8 cellular contexts compared by ENCODE assay signal in genomic region chr17:33750943-33751701, GRCh38.
DNase-seq lines count a peak whose midpoint lies in the region; ATAC-seq and TF ChIP-seq lines count a peak whose summit lies in the region.

No MANE protein-coding gene starts in this region.

- POLR2A ChIA-PET in AG04450 (lab: Yijun Ruan, JAX): no interaction called here

- in situ Hi-C loops in GM13976 (cut with MboI; ENCODE audit: low sequenced_read_pairs, unreplicated experiment): no loop called here

- H3K27ac ChIP-seq in AG04450 (ENCODE audit: low read depth, low read length) (no peak overlapping the region), muscle layer of duodenum (ENCODE audit: low read length) (no peak overlapping the region)

- H3K9me3 ChIP-seq in AG04450 (ENCODE audit: control insufficient read depth, insufficient read depth, low read length): no peaks in the 10 kb centered on the region
- H3K9me3 ChIP-seq in muscle layer of duodenum (ENCODE audit: control insufficient read depth in 1 of 2, low read length in 2 of 2): peaks cover 0 to 12% of the 10 kb centered on the region in 2 donors

- DNase-seq in AG04450 (ENCODE audit: low read depth, low spot score) (peak; percentile 26), GM13976 (ENCODE audit: low spot score) (peak; percentile 57), NCI-H69 (lab: John Stamatoyannopoulos, UW) (peak; percentile 97), activated T-cell treated with anti-CD3 and anti-CD28 coated beads for 1 hour (ENCODE audit: low read depth) (peak; percentile 53), erythroblast (lab: John Stamatoyannopoulos, UW) (peak; percentile 70 to 82)
- DNase-seq in stimulated activated CD8-positive, alpha-beta memory T cell treated with anti-CD3 and anti-CD28 coated beads, Interleukin-4, amount 100 ng/mL, for 48 hours: peak; percentile 82

- no peaks in the 10 kb centered on the region for H3K4me1 ChIP-seq in muscle layer of duodenum (ENCODE audit: control insufficient read depth in 1 of 2, insufficient read depth in 2 of 2, low read length in 2 of 2)

- TF ChIP-seq CTCF in AG04450 (IDR thresholded peaks at IDR 0.05; ENCODE audit: low read depth, low read length) (peak; percentile 86), GM13976 (IDR thresholded peaks at IDR 0.05; ENCODE audit: borderline replicate concordance, control extremely low read depth, extremely low read depth, insufficient read depth, missing control alignments) (peak; percentile 92)

- no peak for ATAC-seq in GM18858 (IDR thresholded peaks at IDR 0.05; ENCODE audit: unreplicated experiment)

- H3K27me3 ChIP-seq in AG04450 (ENCODE audit: control insufficient read depth, insufficient read depth, low read length) (no peaks in the 10 kb centered on the region), muscle layer of duodenum (ENCODE audit: low read depth, low read length) (peaks cover 8% of the 10 kb centered on the region)

- TF ChIP-seq POLR2A in erythroblast (IDR thresholded peaks at IDR 0.05; ENCODE audit: low read length): no peak

- H3K4me3 ChIP-seq in AG04450 (ENCODE audit: low read depth, low read length) (peak overlapping the region; percentile 31; the same call in 1 of the 2 replicates), muscle layer of duodenum (ENCODE audit: low read depth in 1 of 2, low read length in 2 of 2) (peak overlapping the region; percentile 33 to 45)

- no peaks in the 10 kb centered on the region for H3K36me3 ChIP-seq in muscle layer of duodenum (ENCODE audit: control insufficient read depth in 1 of 2, insufficient read depth in 2 of 2, low read length in 2 of 2)

- CTCF ChIA-PET in AG04450 (lab: Charles Lee): interaction anchor here (0.6 to 3.1 kb wide), 28 partner anchors 11 to 1956 kb away, joined by 3 to 21 read pairs (median 4); partner anchors contain the start of gene MYO1D

Comparison
In these comparisons a context has a peak if more than half of its experiments do, and no peak if none do; other contexts are left out.
1. DNase-seq: peak in every context shown above with its lines; median percentile 97 in NCI-H69; 82 in stimulated activated CD8-positive, alpha-beta memory T cell treated with anti-CD3 and anti-CD28 coated beads, Interleukin-4, amount 100 ng/mL, for 48 hours; 76 in erythroblast; 57 in GM13976; 53 in activated T-cell treated with anti-CD3 and anti-CD28 coated beads for 1 hour; 26 in AG04450.